ENCODE assay signal across 31 cellular contexts in the genomic region with DNA sequence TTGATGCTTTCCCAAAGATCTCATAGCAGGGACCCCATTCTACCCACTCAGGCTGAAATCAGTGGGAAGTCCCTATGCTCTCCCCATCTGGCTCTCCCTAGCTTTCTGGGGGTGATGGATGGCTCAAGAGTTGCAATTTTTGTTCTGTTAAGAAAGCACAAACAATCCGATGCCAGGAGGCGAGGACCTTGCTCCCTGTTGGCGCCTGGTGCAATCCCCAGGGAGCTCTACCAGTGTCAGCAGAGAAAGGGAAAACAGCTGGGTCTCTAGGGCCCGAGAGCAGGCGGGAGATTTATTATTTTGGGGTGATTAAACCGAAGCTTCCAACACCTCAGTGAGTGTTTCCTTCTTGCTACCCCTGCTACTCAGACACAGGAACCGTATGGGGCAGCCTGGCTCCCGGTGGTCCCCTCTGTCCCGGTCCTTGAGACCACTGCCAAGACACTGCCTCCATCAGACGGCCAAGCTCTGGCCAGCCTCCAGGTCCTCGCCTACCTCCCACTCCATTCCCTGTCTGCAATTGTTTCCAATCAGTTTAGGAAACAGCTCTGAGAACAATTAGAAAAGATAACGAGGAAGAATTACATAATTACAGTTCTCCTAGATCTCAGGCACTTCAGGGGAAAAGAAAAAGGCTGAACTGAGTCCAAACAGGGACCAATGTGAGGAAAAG.
DNase-seq lines count a peak whose midpoint lies in the region; ATAC-seq and TF ChIP-seq lines count a peak whose summit lies in the region.
"Had no signal": no experiment of that assay in that cellular context is flagged by ENCODE, and none has a peak within 500 bp of the region (broad histone marks: within the 10 kb centered on the region; RNA-seq: fewer than 3 reads in every experiment).

No MANE protein-coding gene starts in this region.

- no peaks in the 10 kb centered on the region for H3K9me3 ChIP-seq in adrenal gland (replicated peaks in 1 of 3)
- H3K9me3 ChIP-seq in MG63 = no peaks in the 10 kb centered on the region
- no peaks in the 10 kb centered on the region for H3K9me3 ChIP-seq in mesenchymal stem cell (ENCODE audit: control insufficient read depth, low read length)
- H3K9me3 ChIP-seq: heart right ventricle, neutrophil, Peyer's patch, prostate gland, SJCRH30 had no signal

- H3K4me1 Mint-ChIP-seq in natural killer cell = peaks cover 59 to 80% of the 10 kb centered on the region in 2 donors
- peaks cover 47 to 57% of the 10 kb centered on the region in 2 donors for H3K4me1 Mint-ChIP-seq in natural killer cell treated with Interleukin-12 subunit alpha and Interleukin-12 subunit beta and Interleukin-15 and Interleukin-18, amount 100 ng/mL, for 72 hours (ENCODE audit: low read depth in 2 of 2)
- H3K4me1 Mint-ChIP-seq: activated B cell treated with CpG ODN at 0.5 μM for 24 hours, memory B cell had no signal

- TF ChIP-seq POLR2A in adrenal gland (IDR thresholded peaks at IDR 0.05) = no peak

- H3K27ac ChIP-seq in adrenal gland (no peak overlapping the region), mesenchymal stem cell (ENCODE audit: low read length, poor library complexity, severe bottlenecking) (no peak overlapping the region)
- H3K27ac ChIP-seq: cardiac muscle cell, heart right ventricle, neutrophil, Peyer's patch, prostate gland, SJCRH30 had no signal

- no peak overlapping the region for H2BK5ac ChIP-seq in mesenchymal stem cell (ENCODE audit: low read depth, low read length, poor library complexity, severe bottlenecking)

- H3K18ac ChIP-seq in mesenchymal stem cell (ENCODE audit: low read depth in 1 of 2, low read length in 2 of 2) = no peak overlapping the region

- no peak overlapping the region for H3K4ac ChIP-seq in mesenchymal stem cell (ENCODE audit: low read depth in 1 of 2, low read length in 2 of 2)

- H3K36me3 Mint-ChIP-seq in natural killer cell = no peaks in the 10 kb centered on the region
- no peaks in the 10 kb centered on the region for H3K36me3 Mint-ChIP-seq in natural killer cell treated with Interleukin-12 subunit alpha and Interleukin-12 subunit beta and Interleukin-15 and Interleukin-18, amount 100 ng/mL, for 72 hours
- H3K36me3 Mint-ChIP-seq: CD14-positive monocyte, memory B cell had no signal

- no peak for ATAC-seq in natural killer cell
- no peak for ATAC-seq in natural killer cell treated with Interleukin-12 subunit alpha and Interleukin-12 subunit beta and Interleukin-15 and Interleukin-18, amount 100 ng/mL, for 72 hours
- ATAC-seq: esophagus mucosa, HCT116 had no signal

- intact Hi-C loops in natural killer cell (cut with micrococcal nuclease) = no loop called here
- intact Hi-C loops in adrenal gland (cut with DNase I) = no loop called here

- H3K27ac Mint-ChIP-seq in natural killer cell = peak overlapping the region; percentile 7 to 88
- no peak overlapping the region for H3K27ac Mint-ChIP-seq in natural killer cell treated with Interleukin-12 subunit alpha and Interleukin-12 subunit beta and Interleukin-15 and Interleukin-18, amount 100 ng/mL, for 72 hours
- H3K27ac Mint-ChIP-seq: activated B cell treated with CpG ODN at 0.5 μM for 24 hours; activated naive CD4-positive, alpha-beta T cell treated with anti-CD3 and anti-CD28 coated beads, Interleukin-2, amount 10 ng/mL, durations not matched to agents 7 days and 5 days; activated T-helper 1 cell treated with anti-CD3 and anti-CD28 coated beads, Interleukin-12 subunit alpha, Interleukin-12 subunit beta, Interleukin-2, Interleukin-4 antibody, amounts not matched to agents 30 ng/mL and 10 ng/mL and 1 ng/mL, durations not matched to agents 14 hours and 24 hours and 36 hours; CD14-positive monocyte; memory B cell had no signal

- no peak overlapping the region for H2BK12ac ChIP-seq in mesenchymal stem cell (ENCODE audit: low read length in 2 of 2)

- peak overlapping the region; percentile 1 for H3K4me3 Mint-ChIP-seq in natural killer cell
- H3K4me3 Mint-ChIP-seq in natural killer cell treated with Interleukin-12 subunit alpha and Interleukin-12 subunit beta and Interleukin-15 and Interleukin-18, amount 100 ng/mL, for 72 hours = no peak overlapping the region
- H3K4me3 Mint-ChIP-seq: activated B cell treated with CpG ODN at 0.5 μM for 24 hours; activated naive CD4-positive, alpha-beta T cell treated with anti-CD3 and anti-CD28 coated beads, Interleukin-2, amount 10 ng/mL, durations not matched to agents 7 days and 5 days; activated T-helper 1 cell treated with anti-CD3 and anti-CD28 coated beads, Interleukin-12 subunit alpha, Interleukin-12 subunit beta, Interleukin-2, Interleukin-4 antibody, amounts not matched to agents 30 ng/mL and 10 ng/mL and 1 ng/mL, durations not matched to agents 14 hours and 24 hours and 36 hours; CD14-positive monocyte; memory B cell had no signal

- H3K27me3 Mint-ChIP-seq in natural killer cell (ENCODE audit: low read depth in 2 of 2) = peaks cover 0 to 3% of the 10 kb centered on the region in 2 donors
- no peaks in the 10 kb centered on the region for H3K27me3 Mint-ChIP-seq in natural killer cell treated with Interleukin-12 subunit alpha and Interleukin-12 subunit beta and Interleukin-15 and Interleukin-18, amount 100 ng/mL, for 72 hours
- H3K27me3 Mint-ChIP-seq: activated B cell treated with CpG ODN at 0.5 μM for 24 hours had no signal

- H3K9ac ChIP-seq in mesenchymal stem cell (ENCODE audit: low read length) = no peak overlapping the region

- H3K36me3 ChIP-seq in adrenal gland (replicated peaks in 1 of 2) (no peaks in the 10 kb centered on the region), MG63 (no peaks in the 10 kb centered on the region), mesenchymal stem cell (ENCODE audit: control insufficient read depth in 1 of 2, insufficient read depth in 2 of 2, low read depth in 1 of 2, low read length in 2 of 2) (no peaks in the 10 kb centered on the region)
- H3K36me3 ChIP-seq: cardiac muscle cell, heart right ventricle, neutrophil, Peyer's patch, prostate gland, SJCRH30 had no signal

- H3K4me1 ChIP-seq in adrenal gland (replicated peaks in 1 of 2) = no peaks in the 10 kb centered on the region
- no peaks in the 10 kb centered on the region for H3K4me1 ChIP-seq in mesenchymal stem cell (ENCODE audit: control insufficient read depth, insufficient read depth, low read depth, low read length)
- H3K4me1 ChIP-seq: prostate gland, SJCRH30 had no signal

- no peak overlapping the region for H2AFZ ChIP-seq in mesenchymal stem cell (ENCODE audit: low read depth, low read length)

- H4K8ac ChIP-seq in mesenchymal stem cell (ENCODE audit: low read length) = no peak overlapping the region

- H3K4me2 ChIP-seq in mesenchymal stem cell (ENCODE audit: low read length, poor library complexity, severe bottlenecking) = no peak overlapping the region

- DNase-seq in natural killer cell (no peak), adrenal gland (peak in 4 of 7 donors; percentile 22 to 47 (median 46)), medulla oblongata (ENCODE audit: extremely low spot score) (peak; percentile 33), MG63 (no peak), HCEC 1CT (no peak), mesenchymal stem cell (no peak)
- no peak for DNase-seq in natural killer cell treated with Interleukin-12 subunit alpha and Interleukin-12 subunit beta and Interleukin-15 and Interleukin-18, amount 100 ng/mL, for 72 hours (ENCODE audit: low spot score)
- DNase-seq: activated B cell treated with CpG ODN at 0.5 μM for 24 hours; activated CD4-positive, alpha-beta T cell treated with anti-CD3 and anti-CD28 coated beads, Interleukin-2, amount 50 U/mL, for 4 hours; activated CD8-positive, alpha-beta memory T cell treated with anti-CD3 and anti-CD28 coated beads, Interleukin-2, amount 50 U/mL, for 4 hours; activated naive CD4-positive, alpha-beta T cell treated with anti-CD3 and anti-CD28 coated beads, Interleukin-2, amount 10 ng/mL, durations not matched to agents 7 days and 5 days; anterior cingulate cortex; cortex of kidney; DND-41; foreskin melanocyte; heart right ventricle; KBM-7; MM.1S; NCI-H1436 treated with DMSO at 0.1 percent for 48 hours; NCI-H526 treated with DMSO at 0.1 percent for 48 hours; Peyer's patch; trophoblast cell had no signal

- H4K91ac ChIP-seq in mesenchymal stem cell (ENCODE audit: low read length) = no peak overlapping the region

- no peak overlapping the region for H3K23ac ChIP-seq in mesenchymal stem cell (ENCODE audit: low read length in 2 of 2)

- no peaks in the 10 kb centered on the region for H3K79me1 ChIP-seq in mesenchymal stem cell (replicated peaks; ENCODE audit: low read length, poor library complexity, severe bottlenecking)

- no peak overlapping the region for H2BK120ac ChIP-seq in mesenchymal stem cell (ENCODE audit: low read depth, low read length)

- H2BK15ac ChIP-seq in mesenchymal stem cell (ENCODE audit: low read depth, poor library complexity, severe bottlenecking) = no peak overlapping the region

- H2AK5ac ChIP-seq in mesenchymal stem cell (ENCODE audit: low read length, severe bottlenecking) = no peak overlapping the region

- TF ChIP-seq CTCF in natural killer cell (IDR thresholded peaks at IDR 0.05) (no peak), adrenal gland (IDR thresholded peaks at IDR 0.05) (no peak)

- H3K27me3 ChIP-seq in adrenal gland = no peaks in the 10 kb centered on the region
- H3K27me3 ChIP-seq in MG63 = peaks cover 8% of the 10 kb centered on the region
- H3K27me3 ChIP-seq in mesenchymal stem cell (ENCODE audit: control insufficient read depth in 1 of 2, insufficient read depth in 1 of 2, low read length in 2 of 2) = no peaks in the 10 kb centered on the region
- H3K27me3 ChIP-seq: cardiac muscle cell, heart right ventricle, neutrophil, Peyer's patch, SJCRH30 had no signal

- no peak overlapping the region for H3K4me3 ChIP-seq in adrenal gland
- no peak overlapping the region for H3K4me3 ChIP-seq in MG63
- no peak overlapping the region for H3K4me3 ChIP-seq in mesenchymal stem cell (ENCODE audit: insufficient read depth in 1 of 2, low read depth in 1 of 2, low read length in 2 of 2)
- H3K4me3 ChIP-seq: cardiac muscle cell, heart right ventricle, Peyer's patch, prostate gland, SJCRH30 had no signal

- 31 to 61% (median 51%) methylated on average over 9 to 12 of the region's 12 CpGs for WGBS in adrenal gland, 4 donors
- 82% methylated on average over 10 of the region's 12 CpGs for WGBS in mesenchymal stem cell

- H3K9me3 Mint-ChIP-seq in natural killer cell = no peaks in the 10 kb centered on the region
- no peaks in the 10 kb centered on the region for H3K9me3 Mint-ChIP-seq in natural killer cell treated with Interleukin-12 subunit alpha and Interleukin-12 subunit beta and Interleukin-15 and Interleukin-18, amount 100 ng/mL, for 72 hours
- H3K9me3 Mint-ChIP-seq: activated B cell treated with CpG ODN at 0.5 μM for 24 hours; activated T-helper 1 cell treated with anti-CD3 and anti-CD28 coated beads, Interleukin-12 subunit alpha, Interleukin-12 subunit beta, Interleukin-2, Interleukin-4 antibody, amounts not matched to agents 30 ng/mL and 10 ng/mL and 1 ng/mL, durations not matched to agents 14 hours and 24 hours and 36 hours; memory B cell had no signal

- no peak overlapping the region for H3K14ac ChIP-seq in mesenchymal stem cell (ENCODE audit: low read length in 2 of 2)

Comparison
In these comparisons a context has a peak if more than half of its experiments do, and no peak if none do; other contexts are left out.
1. H3K27ac Mint-ChIP-seq: peak in natural killer cell (2 of 2); none in natural killer cell treated with Interleukin-12 subunit alpha and Interleukin-12 subunit beta and Interleukin-15 and Interleukin-18, amount 100 ng/mL, for 72 hours (0 of 2).
2. DNase-seq: peak in adrenal gland (4 of 7) and medulla oblongata (single experiment); none in natural killer cell (single experiment), natural killer cell treated with Interleukin-12 subunit alpha and Interleukin-12 subunit beta and Interleukin-15 and Interleukin-18, amount 100 ng/mL, for 72 hours (single experiment), MG63 (single experiment), HCEC 1CT (single experiment) and mesenchymal stem cell (single experiment).